Comparison of ENCODE assay signal across 1 cellular context in the genomic region with DNA sequence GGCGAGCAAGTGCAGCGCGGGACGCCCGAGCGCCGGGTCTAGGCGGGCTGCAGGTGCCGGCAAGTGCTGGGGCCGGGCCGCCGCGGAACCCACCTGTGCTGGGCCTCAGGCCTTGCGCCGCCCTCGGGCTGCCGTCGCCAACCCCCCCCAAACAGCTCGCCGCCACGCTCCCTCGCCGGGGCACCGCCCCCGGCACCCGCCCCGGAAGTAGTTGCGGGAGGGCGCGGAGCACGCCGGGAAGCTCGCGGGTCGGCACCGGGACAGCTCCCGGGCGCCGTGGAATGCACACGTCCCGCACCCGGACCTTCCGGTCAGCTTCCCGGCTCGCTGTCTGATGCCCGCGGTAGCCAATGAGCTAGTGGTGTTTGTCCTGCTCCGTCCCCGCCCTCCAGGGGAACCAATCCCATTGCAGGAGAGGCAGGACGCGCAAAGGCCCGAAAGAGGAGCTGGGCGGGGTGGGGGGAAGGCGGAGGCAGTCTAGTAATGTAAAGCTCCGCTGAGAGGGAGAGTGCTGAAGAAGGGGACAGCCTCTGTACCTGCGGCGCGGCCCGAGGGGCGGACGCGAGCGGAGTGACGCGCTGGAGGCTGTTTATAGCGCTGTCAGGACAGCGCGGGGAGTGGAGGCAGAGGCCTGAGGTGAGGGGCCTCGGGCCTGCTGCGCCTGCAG.
TF ChIP-seq lines count a peak whose summit lies in the region.

ANKS3 (minus strand) TSS at position 209 of the 667 bp plus-strand sequence. CDS start 4,122 bp downstream, outside the sequence.
DNAAF8 (plus strand) TSS at position 475 of the 667 bp plus-strand sequence. CDS start 1,978 bp downstream, outside the sequence.

TF ChIP-seq in HepG2, 621 proteins besides CTCF, POLR2A, EP300 and RAD21 (continued from another document and continues in another):
- TF ChIP-seq, protein P1, sequence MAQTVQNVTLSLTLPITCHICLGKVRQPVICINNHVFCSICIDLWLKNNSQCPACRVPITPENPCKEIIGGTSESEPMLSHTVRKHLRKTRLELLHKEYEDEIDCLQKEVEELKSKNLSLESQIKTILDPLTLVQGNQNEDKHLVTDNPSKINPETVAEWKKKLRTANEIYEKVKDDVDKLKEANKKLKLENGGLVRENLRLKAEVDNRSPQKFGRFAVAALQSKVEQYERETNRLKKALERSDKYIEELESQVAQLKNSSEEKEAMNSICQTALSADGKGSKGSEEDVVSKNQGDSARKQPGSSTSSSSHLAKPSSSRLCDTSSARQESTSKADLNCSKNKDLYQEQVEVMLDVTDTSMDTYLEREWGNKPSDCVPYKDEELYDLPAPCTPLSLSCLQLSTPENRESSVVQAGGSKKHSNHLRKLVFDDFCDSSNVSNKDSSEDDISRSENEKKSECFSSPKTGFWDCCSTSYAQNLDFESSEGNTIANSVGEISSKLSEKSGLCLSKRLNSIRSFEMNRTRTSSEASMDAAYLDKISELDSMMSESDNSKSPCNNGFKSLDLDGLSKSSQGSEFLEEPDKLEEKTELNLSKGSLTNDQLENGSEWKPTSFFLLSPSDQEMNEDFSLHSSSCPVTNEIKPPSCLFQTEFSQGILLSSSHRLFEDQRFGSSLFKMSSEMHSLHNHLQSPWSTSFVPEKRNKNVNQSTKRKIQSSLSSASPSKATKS (CRISPR knock-in tag; IDR thresholded peaks at IDR 0.05): no peak
- TF ChIP-seq HDAC1 (CRISPR knock-in tag; IDR thresholded peaks at IDR 0.05): peak; percentile 99
- peak; percentile 83 for TF ChIP-seq ETV5 (CRISPR knock-in tag; IDR thresholded peaks at IDR 0.05; ENCODE audit: borderline replicate concordance)
- TF ChIP-seq, protein P2, sequence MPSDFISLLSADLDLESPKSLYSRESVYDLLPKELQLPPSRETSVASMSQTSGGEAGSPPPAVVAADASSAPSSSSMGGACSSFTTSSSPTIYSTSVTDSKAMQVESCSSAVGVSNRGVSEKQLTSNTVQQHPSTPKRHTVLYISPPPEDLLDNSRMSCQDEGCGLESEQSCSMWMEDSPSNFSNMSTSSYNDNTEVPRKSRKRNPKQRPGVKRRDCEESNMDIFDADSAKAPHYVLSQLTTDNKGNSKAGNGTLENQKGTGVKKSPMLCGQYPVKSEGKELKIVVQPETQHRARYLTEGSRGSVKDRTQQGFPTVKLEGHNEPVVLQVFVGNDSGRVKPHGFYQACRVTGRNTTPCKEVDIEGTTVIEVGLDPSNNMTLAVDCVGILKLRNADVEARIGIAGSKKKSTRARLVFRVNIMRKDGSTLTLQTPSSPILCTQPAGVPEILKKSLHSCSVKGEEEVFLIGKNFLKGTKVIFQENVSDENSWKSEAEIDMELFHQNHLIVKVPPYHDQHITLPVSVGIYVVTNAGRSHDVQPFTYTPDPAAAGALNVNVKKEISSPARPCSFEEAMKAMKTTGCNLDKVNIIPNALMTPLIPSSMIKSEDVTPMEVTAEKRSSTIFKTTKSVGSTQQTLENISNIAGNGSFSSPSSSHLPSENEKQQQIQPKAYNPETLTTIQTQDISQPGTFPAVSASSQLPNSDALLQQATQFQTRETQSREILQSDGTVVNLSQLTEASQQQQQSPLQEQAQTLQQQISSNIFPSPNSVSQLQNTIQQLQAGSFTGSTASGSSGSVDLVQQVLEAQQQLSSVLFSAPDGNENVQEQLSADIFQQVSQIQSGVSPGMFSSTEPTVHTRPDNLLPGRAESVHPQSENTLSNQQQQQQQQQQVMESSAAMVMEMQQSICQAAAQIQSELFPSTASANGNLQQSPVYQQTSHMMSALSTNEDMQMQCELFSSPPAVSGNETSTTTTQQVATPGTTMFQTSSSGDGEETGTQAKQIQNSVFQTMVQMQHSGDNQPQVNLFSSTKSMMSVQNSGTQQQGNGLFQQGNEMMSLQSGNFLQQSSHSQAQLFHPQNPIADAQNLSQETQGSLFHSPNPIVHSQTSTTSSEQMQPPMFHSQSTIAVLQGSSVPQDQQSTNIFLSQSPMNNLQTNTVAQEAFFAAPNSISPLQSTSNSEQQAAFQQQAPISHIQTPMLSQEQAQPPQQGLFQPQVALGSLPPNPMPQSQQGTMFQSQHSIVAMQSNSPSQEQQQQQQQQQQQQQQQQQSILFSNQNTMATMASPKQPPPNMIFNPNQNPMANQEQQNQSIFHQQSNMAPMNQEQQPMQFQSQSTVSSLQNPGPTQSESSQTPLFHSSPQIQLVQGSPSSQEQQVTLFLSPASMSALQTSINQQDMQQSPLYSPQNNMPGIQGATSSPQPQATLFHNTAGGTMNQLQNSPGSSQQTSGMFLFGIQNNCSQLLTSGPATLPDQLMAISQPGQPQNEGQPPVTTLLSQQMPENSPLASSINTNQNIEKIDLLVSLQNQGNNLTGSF (CRISPR knock-in tag; IDR thresholded peaks at IDR 0.05): peak; percentile 84
- no peak for TF ChIP-seq SOX13 (IDR thresholded peaks at IDR 0.05)
- peak; percentile 13 to 45; a peak in 1 of 4 replicates for TF ChIP-seq SOX13 (CRISPR knock-in tag; conservative IDR thresholded peaks at IDR 0.05 in 1 of 2, IDR thresholded peaks at IDR 0.05 in 1 of 2)
- peak; percentile 98 for TF ChIP-seq ZFY (CRISPR knock-in tag; IDR thresholded peaks at IDR 0.05)
- 0 out of 2 replicates have a peak, but pooled peaks have one; percentile 69 for TF ChIP-seq KLF6 (CRISPR knock-in tag; IDR thresholded peaks at IDR 0.05)
- TF ChIP-seq GZF1 (CRISPR knock-in tag; IDR thresholded peaks at IDR 0.05): peak; percentile 78; the same call in 1 of the 2 replicates
- peak; percentile 80; the same call in 1 of the 2 replicates for TF ChIP-seq PAX8 (CRISPR knock-in tag; IDR thresholded peaks at IDR 0.05; ENCODE audit: borderline replicate concordance)
- 0 out of 2 replicates have a peak, but pooled peaks have one; percentile 25 for TF ChIP-seq ZNF749 (CRISPR knock-in tag; IDR thresholded peaks at IDR 0.05; ENCODE audit: borderline replicate concordance)
- TF ChIP-seq SIN3B (IDR thresholded peaks at IDR 0.05; ENCODE audit: low read length): 0 out of 2 replicates have a peak, but pooled peaks have one; percentile 23
- peak; percentile 79 for TF ChIP-seq SALL2 (CRISPR knock-in tag; IDR thresholded peaks at IDR 0.05)
- TF ChIP-seq, protein P3, sequence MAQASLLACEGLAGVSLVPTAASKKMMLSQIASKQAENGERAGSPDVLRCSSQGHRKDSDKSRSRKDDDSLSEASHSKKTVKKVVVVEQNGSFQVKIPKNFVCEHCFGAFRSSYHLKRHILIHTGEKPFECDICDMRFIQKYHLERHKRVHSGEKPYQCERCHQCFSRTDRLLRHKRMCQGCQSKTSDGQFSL (CRISPR knock-in tag; IDR thresholded peaks at IDR 0.05): peak; percentile 94
- TF ChIP-seq DMAP1 (CRISPR knock-in tag; IDR thresholded peaks at IDR 0.05): peak; percentile 73
- TF ChIP-seq THAP7 (CRISPR knock-in tag; IDR thresholded peaks at IDR 0.05): peak; percentile 62; the same call in 1 of the 2 replicates
- TF ChIP-seq, protein P4, sequence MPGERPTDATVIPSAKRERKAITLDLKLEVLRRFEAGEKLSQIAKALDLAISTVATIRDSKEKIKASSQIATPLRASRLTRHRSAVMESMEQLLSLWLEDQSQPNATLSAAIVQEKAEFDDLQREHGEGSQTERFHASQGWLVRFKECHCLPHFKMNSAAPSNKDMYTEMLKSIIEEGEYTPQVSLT (CRISPR knock-in tag; IDR thresholded peaks at IDR 0.05; ENCODE audit: borderline replicate concordance, low read depth): no peak
- TF ChIP-seq, protein P5, sequence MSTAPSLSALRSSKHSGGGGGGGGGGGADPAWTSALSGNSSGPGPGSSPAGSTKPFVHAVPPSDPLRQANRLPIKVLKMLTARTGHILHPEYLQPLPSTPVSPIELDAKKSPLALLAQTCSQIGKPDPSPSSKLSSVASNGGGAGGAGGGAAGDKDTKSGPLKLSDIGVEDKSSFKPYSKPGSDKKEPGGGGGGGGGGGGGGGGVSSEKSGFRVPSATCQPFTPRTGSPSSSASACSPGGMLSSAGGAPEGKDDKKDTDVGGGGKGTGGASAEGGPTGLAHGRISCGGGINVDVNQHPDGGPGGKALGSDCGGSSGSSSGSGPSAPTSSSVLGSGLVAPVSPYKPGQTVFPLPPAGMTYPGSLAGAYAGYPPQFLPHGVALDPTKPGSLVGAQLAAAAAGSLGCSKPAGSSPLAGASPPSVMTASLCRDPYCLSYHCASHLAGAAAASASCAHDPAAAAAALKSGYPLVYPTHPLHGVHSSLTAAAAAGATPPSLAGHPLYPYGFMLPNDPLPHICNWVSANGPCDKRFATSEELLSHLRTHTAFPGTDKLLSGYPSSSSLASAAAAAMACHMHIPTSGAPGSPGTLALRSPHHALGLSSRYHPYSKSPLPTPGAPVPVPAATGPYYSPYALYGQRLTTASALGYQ (CRISPR knock-in tag; IDR thresholded peaks at IDR 0.05): peak; percentile 68
- peak; percentile 65; the same call in 1 of the 2 replicates for TF ChIP-seq CBFB (CRISPR knock-in tag; IDR thresholded peaks at IDR 0.05)
- no peak for TF ChIP-seq HDAC6 (IDR thresholded peaks at IDR 0.05; ENCODE audit: low read depth, low read length)
- peak; percentile 88; the same call in 1 of the 2 replicates for TF ChIP-seq FOXC1 (CRISPR knock-in tag; IDR thresholded peaks at IDR 0.05; ENCODE audit: borderline replicate concordance)
- TF ChIP-seq, protein P6, sequence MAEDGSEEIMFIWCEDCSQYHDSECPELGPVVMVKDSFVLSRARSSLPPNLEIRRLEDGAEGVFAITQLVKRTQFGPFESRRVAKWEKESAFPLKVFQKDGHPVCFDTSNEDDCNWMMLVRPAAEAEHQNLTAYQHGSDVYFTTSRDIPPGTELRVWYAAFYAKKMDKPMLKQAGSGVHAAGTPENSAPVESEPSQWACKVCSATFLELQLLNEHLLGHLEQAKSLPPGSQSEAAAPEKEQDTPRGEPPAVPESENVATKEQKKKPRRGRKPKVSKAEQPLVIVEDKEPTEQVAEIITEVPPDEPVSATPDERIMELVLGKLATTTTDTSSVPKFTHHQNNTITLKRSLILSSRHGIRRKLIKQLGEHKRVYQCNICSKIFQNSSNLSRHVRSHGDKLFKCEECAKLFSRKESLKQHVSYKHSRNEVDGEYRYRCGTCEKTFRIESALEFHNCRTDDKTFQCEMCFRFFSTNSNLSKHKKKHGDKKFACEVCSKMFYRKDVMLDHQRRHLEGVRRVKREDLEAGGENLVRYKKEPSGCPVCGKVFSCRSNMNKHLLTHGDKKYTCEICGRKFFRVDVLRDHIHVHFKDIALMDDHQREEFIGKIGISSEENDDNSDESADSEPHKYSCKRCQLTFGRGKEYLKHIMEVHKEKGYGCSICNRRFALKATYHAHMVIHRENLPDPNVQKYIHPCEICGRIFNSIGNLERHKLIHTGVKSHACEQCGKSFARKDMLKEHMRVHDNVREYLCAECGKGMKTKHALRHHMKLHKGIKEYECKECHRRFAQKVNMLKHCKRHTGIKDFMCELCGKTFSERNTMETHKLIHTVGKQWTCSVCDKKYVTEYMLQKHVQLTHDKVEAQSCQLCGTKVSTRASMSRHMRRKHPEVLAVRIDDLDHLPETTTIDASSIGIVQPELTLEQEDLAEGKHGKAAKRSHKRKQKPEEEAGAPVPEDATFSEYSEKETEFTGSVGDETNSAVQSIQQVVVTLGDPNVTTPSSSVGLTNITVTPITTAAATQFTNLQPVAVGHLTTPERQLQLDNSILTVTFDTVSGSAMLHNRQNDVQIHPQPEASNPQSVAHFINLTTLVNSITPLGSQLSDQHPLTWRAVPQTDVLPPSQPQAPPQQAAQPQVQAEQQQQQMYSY (CRISPR knock-in tag; IDR thresholded peaks at IDR 0.05): peak; percentile 70; the same call in 1 of the 2 replicates
- peak; percentile 37; the same call in 1 of the 2 replicates for TF ChIP-seq ZNF788 (CRISPR knock-in tag; IDR thresholded peaks at IDR 0.05; ENCODE audit: borderline replicate concordance)
- TF ChIP-seq ZFX (CRISPR knock-in tag; IDR thresholded peaks at IDR 0.05; ENCODE audit: low read depth): peak; percentile 94
- 0 out of 2 replicates have a peak, but pooled peaks have one; percentile 27 for TF ChIP-seq MED13 (CRISPR knock-in tag; IDR thresholded peaks at IDR 0.05)
- peak; percentile 94 for TF ChIP-seq ZBED4 (CRISPR knock-in tag; IDR thresholded peaks at IDR 0.05; ENCODE audit: borderline replicate concordance)
- TF ChIP-seq ZNF557 (CRISPR knock-in tag; IDR thresholded peaks at IDR 0.05): peak; percentile 85; the same call in 1 of the 2 replicates
- TF ChIP-seq TAF1 (CRISPR knock-in tag; IDR thresholded peaks at IDR 0.05): peak; percentile 66
- no peak for TF ChIP-seq ZNF75D (CRISPR knock-in tag; IDR thresholded peaks at IDR 0.05; ENCODE audit: borderline replicate concordance)
- no peak; the same call in 1 of the 2 replicates for TF ChIP-seq HMG20A (CRISPR knock-in tag; IDR thresholded peaks at IDR 0.05; ENCODE audit: borderline replicate concordance)
- no peak for TF ChIP-seq ZNF790 (CRISPR knock-in tag; IDR thresholded peaks at IDR 0.05; ENCODE audit: borderline replicate concordance)
- 0 out of 2 replicates have a peak, but pooled peaks have one; percentile 48 for TF ChIP-seq ZNF367 (CRISPR knock-in tag; IDR thresholded peaks at IDR 0.05; ENCODE audit: borderline replicate concordance)
- TF ChIP-seq ZNF430 (CRISPR knock-in tag; IDR thresholded peaks at IDR 0.05): peak; percentile 87
- peak; percentile 92; the same call in 1 of the 2 replicates for TF ChIP-seq ZNF773 (CRISPR knock-in tag; IDR thresholded peaks at IDR 0.05; ENCODE audit: borderline replicate concordance)
- 0 out of 2 replicates have a peak, but pooled peaks have one; percentile 84 for TF ChIP-seq PHF21A (CRISPR knock-in tag; IDR thresholded peaks at IDR 0.05)
- peak; percentile 57; the same call in 1 of the 2 replicates for TF ChIP-seq SNAI1 (CRISPR knock-in tag; IDR thresholded peaks at IDR 0.05; ENCODE audit: borderline replicate concordance)
